9 cellular contexts compared by ENCODE assay signal in the genomic region with DNA sequence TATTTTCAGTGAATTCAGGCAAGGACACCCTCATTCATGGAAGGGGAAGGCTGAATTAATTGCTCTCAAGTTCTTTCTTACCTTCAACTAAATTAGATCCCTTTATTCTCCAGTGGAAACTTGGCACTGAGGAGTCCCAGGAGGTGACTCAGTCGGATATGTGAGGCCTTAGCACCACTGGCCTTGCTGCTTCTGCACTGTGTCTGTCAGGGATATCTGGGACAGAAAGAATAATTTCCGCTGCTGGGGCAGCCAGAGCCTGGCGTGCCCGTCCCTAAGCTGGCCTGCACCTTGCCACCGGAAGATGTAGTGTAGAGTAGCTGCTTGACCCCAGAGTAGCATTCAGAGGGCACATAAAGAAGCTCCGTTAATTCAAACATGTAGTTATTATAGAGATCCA. TPM values are rescaled to one million over a fixed set of nuclear protein-coding genes. Genes with fewer than 3 reads are reported as not detected.
DNase-seq lines count a peak whose midpoint lies in the region; ATAC-seq lines count a peak whose summit lies in the region.
"Had no signal": no experiment of that assay in that cellular context is flagged by ENCODE, and none has a peak within 500 bp of the region (broad histone marks: within the 10 kb centered on the region; RNA-seq: fewer than 3 reads in every experiment).

No MANE protein-coding gene starts in this region.

- H3K27me3 ChIP-seq in right cardiac atrium (ENCODE audit: control insufficient read depth, insufficient read depth), result no peaks in the 10 kb centered on the region

- intact Hi-C loops in right cardiac atrium (cut with DNase I), result loop anchor here in 3 of 4 donors (10.0 kb wide), 3 partner anchors 53 to 213 kb away; partner anchors contain the start of genes LIMS1 (in 1 of the 3) and SULT1C4 (in 1 of the 3)

- peaks cover 10% of the 10 kb centered on the region for H3K4me1 ChIP-seq in right cardiac atrium (ENCODE audit: control insufficient read depth, insufficient read depth, low read length)

- 27% methylated on average over 6 of the region's 6 CpGs for WGBS in right cardiac atrium

- DNase-seq in HK-2 (ENCODE audit: unreplicated experiment) (peak; percentile 55), amniotic epithelial cell (ENCODE audit: low read depth) (peak; percentile 87), right cardiac atrium (peak; percentile 63 to 81 (median 72)), NCI-H2227 treated with DMSO at 0.1 percent for 48 hours (lab: John Stamatoyannopoulos, UW) (no peak)
- DNase-seq: activated T-cell treated with anti-CD3 and anti-CD28 coated beads, Interleukin-2, amount 50 U/mL, for 72 hours had no signal

- H3K4me3 ChIP-seq in right cardiac atrium (ENCODE audit: low read length), result no peak overlapping the region
- no peak overlapping the region for H3K4me3 ChIP-seq in skin epidermis

- H3K9me3 ChIP-seq in right cardiac atrium (ENCODE audit: control insufficient read depth, low read length), result no peaks in the 10 kb centered on the region

- H3K27ac ChIP-seq in right cardiac atrium (ENCODE audit: low read length) (peak overlapping the region; percentile 87), skin epidermis (peak overlapping the region in 14 of 21 experiments; percentile 26 to 79 (median 58))

- ATAC-seq in right cardiac atrium (peak; percentile 86 to 93), GM18870 (IDR thresholded peaks at IDR 0.05; ENCODE audit: unreplicated experiment) (no peak), GM19467 (IDR thresholded peaks at IDR 0.05; ENCODE audit: unreplicated experiment) (no peak), GM18873 (IDR thresholded peaks at IDR 0.05; ENCODE audit: low FRiP score, unreplicated experiment) (no peak)

RNA-seq across cellular contexts. Expression of gene LIMS1, which starts 53.4 kb away (rescaled TPM):
- 10 to 100 TPM; 45.5 to 65.6 (median 55.9) TPM for total RNA-seq in right cardiac atrium
- 21.4 TPM for polyA plus RNA-seq in right cardiac atrium

Comparison
In these comparisons a context has a peak if more than half of its experiments do, and no peak if none do; other contexts are left out.
1. ATAC-seq: peak in right cardiac atrium (2 of 2); none in GM18870 (single experiment), GM19467 (single experiment) and GM18873 (single experiment).